21 cellular contexts compared by ENCODE assay signal in the genomic region with DNA sequence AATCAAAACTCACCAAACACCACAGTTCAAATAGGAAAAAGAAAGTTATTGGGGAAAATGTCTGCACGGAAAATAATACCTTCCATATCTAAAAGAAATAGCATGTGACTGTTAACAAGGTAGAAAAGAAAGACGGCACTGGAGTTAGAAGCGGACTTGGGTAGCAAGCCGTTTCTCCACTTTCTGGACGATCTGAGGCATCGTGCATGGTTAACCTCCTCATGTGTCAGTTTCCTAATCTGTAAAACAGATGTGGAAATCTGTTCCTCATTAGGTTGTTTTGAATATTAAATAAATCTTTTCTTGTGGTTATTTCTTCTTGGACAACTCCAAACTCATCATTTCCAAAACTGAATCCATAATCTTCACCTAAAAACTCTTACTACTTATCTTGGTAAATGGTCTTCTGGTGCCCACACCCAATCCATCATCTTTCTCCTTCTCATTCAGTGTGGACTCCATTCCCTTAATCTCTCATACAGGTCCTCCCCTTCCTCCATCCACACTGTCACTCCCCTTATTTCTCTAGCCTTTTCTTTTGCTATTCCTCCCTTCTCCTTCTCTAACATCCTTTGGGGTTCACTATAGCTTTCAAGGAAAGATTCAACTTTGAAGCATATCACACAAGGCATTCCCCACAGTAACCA. TPM values are rescaled to one million over a fixed set of nuclear protein-coding genes. Genes with fewer than 3 reads are reported as not detected.
"Had no signal": no experiment of that assay in that cellular context is flagged by ENCODE, and none has a peak within 500 bp of the region (broad histone marks: within the 10 kb centered on the region; RNA-seq: fewer than 3 reads in every experiment).

No MANE protein-coding gene starts in this region.

- H3K27ac ChIP-seq: dorsolateral prefrontal cortex, gastrocnemius medialis, left lung, lower lobe of right lung, parathyroid adenoma, prostate gland, right lobe of liver, stomach had no signal

- ATAC-seq: esophagus mucosa; gastrocnemius medialis; left lung; lower lobe of right lung; naive thymus-derived CD4-positive, alpha-beta T cell; right lobe of liver had no signal

- H2AFZ ChIP-seq: parathyroid adenoma had no signal

- H3K79me2 ChIP-seq: parathyroid adenoma had no signal

- H3K9me3 ChIP-seq: gastrocnemius medialis, left lung, lower lobe of right lung, prostate gland, right lobe of liver, stomach had no signal

- H3K27me3 ChIP-seq: dorsolateral prefrontal cortex, gastrocnemius medialis, left lung, right lobe of liver, stomach had no signal

- DNase-seq: cortex of kidney; dorsolateral prefrontal cortex; effector CD8-positive, alpha-beta T cell; gastrocnemius medialis; immature natural killer cell; left lung; lower lobe of right lung; naive thymus-derived CD4-positive, alpha-beta T cell; nephron progenitor cell; right lobe of liver; stimulated activated CD4-positive, alpha-beta T cell treated with anti-CD3 and anti-CD28 coated beads, Interleukin-2, amount 100 ng/mL, for 24 hours; stimulated activated CD4-positive, alpha-beta T cell treated with anti-CD3 and anti-CD28 coated beads, Interleukin-4, amount 100 ng/mL, for 4 hours; stimulated activated naive CD4-positive, alpha-beta T cell; stomach; substantia nigra had no signal

- H3K36me3 ChIP-seq: gastrocnemius medialis, left lung, prostate gland, right lobe of liver had no signal

- H3K9ac ChIP-seq: parathyroid adenoma had no signal

- H3K4me1 ChIP-seq: gastrocnemius medialis, left lung, lower lobe of right lung, parathyroid adenoma, prostate gland, right lobe of liver, stomach had no signal

- H3K4me3 ChIP-seq: dorsolateral prefrontal cortex, gastrocnemius medialis, left lung, lower lobe of right lung, prostate gland, right lobe of liver, stomach had no signal

RNA-seq across cellular contexts. Expression of a gene that starts 53.5 kb away (rescaled TPM):
- total RNA-seq: esophagus mucosa; lower lobe of right lung; mononuclear cell; naive thymus-derived CD4-positive, alpha-beta T cell; renal cortical epithelial cell; skeletal muscle tissue; stomach had no signal
- polyA plus RNA-seq: immature natural killer cell; naive thymus-derived CD4-positive, alpha-beta T cell had no signal
